Comparison of ENCODE assay signal across 8 cellular contexts in the genomic region with DNA sequence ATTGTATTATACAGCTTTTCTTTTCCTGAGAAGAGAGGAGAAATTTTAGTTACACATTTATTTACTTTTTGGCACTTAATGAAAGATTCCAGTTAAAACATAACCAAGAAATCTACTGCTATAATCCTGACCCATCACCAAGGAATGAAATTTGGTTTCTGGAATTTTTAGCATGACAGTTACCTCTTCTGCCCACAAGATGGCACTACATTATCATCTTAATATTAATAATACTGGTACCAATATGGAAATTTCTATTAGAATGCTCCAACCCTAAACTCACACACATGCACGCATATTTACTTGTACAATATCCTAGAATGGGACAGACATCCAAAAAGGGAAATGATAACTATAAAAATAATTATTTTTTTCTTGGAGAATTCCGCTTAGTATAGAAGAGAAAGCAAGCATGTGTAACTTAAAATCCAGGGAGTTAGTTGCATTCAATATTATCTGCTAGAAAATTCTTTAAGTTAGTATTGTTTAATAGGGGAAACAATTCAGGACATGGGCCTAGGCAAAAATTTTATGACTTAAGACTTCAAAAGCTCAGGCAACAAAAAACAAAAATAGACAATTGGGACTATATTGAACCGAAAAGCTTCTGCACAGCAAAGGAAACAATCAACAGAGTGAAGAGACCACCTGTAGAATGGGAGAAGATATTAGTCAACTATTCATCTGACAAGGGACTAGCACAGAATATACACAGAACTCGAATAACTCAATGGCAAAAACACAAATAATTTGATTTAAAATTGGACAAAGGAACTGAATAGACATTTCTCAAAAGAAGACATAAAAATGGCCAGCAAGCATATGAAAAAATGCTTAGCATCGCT. TPM values are rescaled to one million over a fixed set of nuclear protein-coding genes. Genes with fewer than 3 reads are reported as not detected.
DNase-seq lines count a peak whose midpoint lies in the region; ATAC-seq and TF ChIP-seq lines count a peak whose summit lies in the region.

No MANE protein-coding gene starts in this region.

- H3K79me2 ChIP-seq in OCI-LY3 (ENCODE audit: low read length) = no peaks in the 10 kb centered on the region

- no peak for TF ChIP-seq POLR2A in thyroid gland (IDR thresholded peaks at IDR 0.05)

- WGBS in thyroid gland, 2 donors = 79 to 82% methylated on average over 5 of the region's 5 CpGs

- no peak overlapping the region for H3K4me2 ChIP-seq in OCI-LY3 (ENCODE audit: low read length)

- H2AFZ ChIP-seq in OCI-LY3 (ENCODE audit: low read depth, low read length) = no peak overlapping the region

- H3K27me3 ChIP-seq in OCI-LY3 (ENCODE audit: low read depth, low read length) (no peaks in the 10 kb centered on the region), thyroid gland (no peaks in the 10 kb centered on the region)

- H3K36me3 ChIP-seq in OCI-LY3 (replicated peaks; ENCODE audit: low read depth, low read length) (peaks cover 8% of the 10 kb centered on the region), thyroid gland (no peaks in the 10 kb centered on the region)

- TF ChIP-seq CTCF in OCI-LY3 (IDR thresholded peaks at IDR 0.05; ENCODE audit: low read depth, low read length) = peak; percentile 78
- peak in 5 of 6 experiments; percentile 37 to 75 (median 61) for TF ChIP-seq CTCF in thyroid gland (IDR thresholded peaks at IDR 0.05)

- DNase-seq in NCI-H82 (lab: John Stamatoyannopoulos, UW) = peak; percentile 49
- DNase-seq in NCI-H82 treated with DMSO at 0.1 percent for 48 hours (lab: John Stamatoyannopoulos, UW; ENCODE audit: unreplicated experiment) = no peak
- peak; percentile 42 for DNase-seq in fibroblast of peridontal ligament (ENCODE audit: extremely low read depth)
- DNase-seq in thyroid gland = no peak
- no peak for DNase-seq in stimulated activated CD8-positive, alpha-beta memory T cell treated with anti-CD3 and anti-CD28 coated beads, Interleukin-4, amount 100 ng/mL, for 48 hours
- no peak for DNase-seq in COR-L47 (lab: John Stamatoyannopoulos, UW)

- H3K4me1 ChIP-seq in OCI-LY3 (ENCODE audit: low read length) (no peaks in the 10 kb centered on the region), thyroid gland (peaks cover 12 to 18% of the 10 kb centered on the region in 2 donors)

- H4K20me1 ChIP-seq in OCI-LY3 (ENCODE audit: insufficient read depth, low read length) = peaks cover 4% of the 10 kb centered on the region; the same call in 1 of the 2 replicates

- H3K9me3 ChIP-seq in OCI-LY3 (ENCODE audit: insufficient read depth, low read length) (no peaks in the 10 kb centered on the region), thyroid gland (no peaks in the 10 kb centered on the region)

- no peak for ATAC-seq in GM21528 (IDR thresholded peaks at IDR 0.05; ENCODE audit: low FRiP score, unreplicated experiment)

- intact Hi-C loops in thyroid gland (cut with DNase I) = no loop called here

- H3K9ac ChIP-seq in OCI-LY3 (ENCODE audit: low read length) = no peak overlapping the region

- H3K4me3 ChIP-seq in OCI-LY3 (ENCODE audit: low read length) (no peak overlapping the region), thyroid gland (replicated peaks in 1 of 3) (no peak overlapping the region)

- no peak overlapping the region for H3K27ac ChIP-seq in OCI-LY3 (ENCODE audit: low read length)
- H3K27ac ChIP-seq in thyroid gland = no peak overlapping the region

RNA-seq across cellular contexts. Expression of gene MAP3K21, which starts 37.4 kb away (rescaled TPM):
- total RNA-seq in thyroid gland = 10 to 100 TPM in 1 of 4 donors, 1 to 10 TPM in 3; 6.4 to 12.4 (median 9.0) TPM

Comparison
In these comparisons a context has a peak if more than half of its experiments do, and no peak if none do; other contexts are left out.
1. DNase-seq: peak in NCI-H82 (single experiment) and fibroblast of peridontal ligament (single experiment); none in NCI-H82 treated with DMSO at 0.1 percent for 48 hours (single experiment), thyroid gland (0 of 2), stimulated activated CD8-positive, alpha-beta memory T cell treated with anti-CD3 and anti-CD28 coated beads, Interleukin-4, amount 100 ng/mL, for 48 hours (single experiment) and COR-L47 (single experiment).